11 cellular contexts compared by ENCODE assay signal in genomic region chr22:43891360-43892182, GRCh38. TPM values are rescaled to one million over a fixed set of nuclear protein-coding genes. Genes with fewer than 3 reads are reported as not detected.
A peak's percentile ranks its signal among the peaks of the same experiment; 100 is the strongest.
DNase-seq lines count a peak whose midpoint lies in the region; ATAC-seq and TF ChIP-seq lines count a peak whose summit lies in the region.
"Had no signal": no experiment of that assay in that cellular context is flagged by ENCODE, and none has a peak within 500 bp of the region (broad histone marks: within the 10 kb centered on the region; RNA-seq: fewer than 3 reads in every experiment).

PNPLA5 (minus strand) TSS chr22:43892013; CDS start chr22:43891880, 133 bp downstream.

- no peak within 1 kb of the TSS for H2BK15ac ChIP-seq in mesenchymal stem cell (ENCODE audit: low read depth, poor library complexity, severe bottlenecking)

- H3K36me3 Mint-ChIP-seq in type B pancreatic cell, result no peaks in the 10 kb centered on the region

- no peaks in the 10 kb centered on the region for H3K36me3 ChIP-seq in adipocyte (ENCODE audit: control insufficient read depth, insufficient read depth, low read length, severe bottlenecking)
- H3K36me3 ChIP-seq in mesenchymal stem cell (ENCODE audit: control insufficient read depth in 1 of 2, insufficient read depth in 2 of 2, low read depth in 1 of 2, low read length in 2 of 2), result no peaks in the 10 kb centered on the region
- H3K36me3 ChIP-seq in lower lobe of right lung, result no peaks in the 10 kb centered on the region
- H3K36me3 ChIP-seq: left lung had no signal

- peak within 1 kb of the TSS; percentile 29 for H3K4me2 ChIP-seq in mesenchymal stem cell (ENCODE audit: low read length, poor library complexity, severe bottlenecking)

- H2BK120ac ChIP-seq in mesenchymal stem cell (ENCODE audit: low read depth, low read length), result no peak within 1 kb of the TSS

- intact Hi-C loops in cardiac septum (cut with DNase I), result no loop called here
- intact Hi-C loops in left ventricle myocardium superior (cut with micrococcal nuclease), result no loop called here
- intact Hi-C loops in lower lobe of right lung (cut with DNase I), result no loop called here

- ATAC-seq in left ventricle myocardium superior (no peak), GM19351 (IDR thresholded peaks at IDR 0.05; ENCODE audit: unreplicated experiment) (no peak), lower lobe of right lung (no peak)
- ATAC-seq: left lung had no signal

- H3K4ac ChIP-seq in mesenchymal stem cell (ENCODE audit: low read depth in 1 of 2, low read length in 2 of 2), result no peak within 1 kb of the TSS

- H3K4me3 Mint-ChIP-seq in type B pancreatic cell, result peak within 1 kb of the TSS; percentile 9

- H3K79me1 ChIP-seq in mesenchymal stem cell (replicated peaks; ENCODE audit: low read length, poor library complexity, severe bottlenecking), result no peaks in the 10 kb centered on the region

- H2AFZ ChIP-seq in mesenchymal stem cell (ENCODE audit: low read depth, low read length), result no peak within 1 kb of the TSS

- peak within 1 kb of the TSS in 1 of 2 experiments; percentile 26 for H3K14ac ChIP-seq in mesenchymal stem cell (ENCODE audit: low read length in 2 of 2)

- H2BK5ac ChIP-seq in mesenchymal stem cell (ENCODE audit: low read depth, low read length, poor library complexity, severe bottlenecking), result no peak within 1 kb of the TSS

- no peaks in the 10 kb centered on the region for H3K9me3 ChIP-seq in adipocyte (ENCODE audit: control insufficient read depth, low read length)
- no peaks in the 10 kb centered on the region for H3K9me3 ChIP-seq in mesenchymal stem cell (ENCODE audit: control insufficient read depth, low read length)
- no peaks in the 10 kb centered on the region for H3K9me3 ChIP-seq in lower lobe of right lung
- H3K9me3 ChIP-seq: left lung had no signal

- no peak within 1 kb of the TSS for H2BK12ac ChIP-seq in mesenchymal stem cell (ENCODE audit: low read length in 2 of 2)

- H3K9ac ChIP-seq in adipocyte (ENCODE audit: low read length), result no peak within 1 kb of the TSS
- H3K9ac ChIP-seq in mesenchymal stem cell (ENCODE audit: low read length), result no peak within 1 kb of the TSS

- H4K91ac ChIP-seq in mesenchymal stem cell (ENCODE audit: low read length), result no peak within 1 kb of the TSS

- no peak within 1 kb of the TSS for H3K27ac Mint-ChIP-seq in type B pancreatic cell

- H3K27me3 ChIP-seq in adipocyte (replicated peaks; ENCODE audit: control insufficient read depth, insufficient read depth, low read length) (peaks cover 53% of the 10 kb centered on the region), mesenchymal stem cell (ENCODE audit: control insufficient read depth in 1 of 2, insufficient read depth in 1 of 2, low read length in 2 of 2) (peaks cover 70 to 76% of the 10 kb centered on the region in 2 experiments), lower lobe of right lung (ENCODE audit: low read depth) (peaks cover 75% of the 10 kb centered on the region)

- no peak within 1 kb of the TSS for H3K18ac ChIP-seq in mesenchymal stem cell (ENCODE audit: low read depth in 1 of 2, low read length in 2 of 2)

- WGBS in mesenchymal stem cell, result 5% methylated on average over 70 of the region's 72 CpGs

- peaks cover 83% of the 10 kb centered on the region for H3K27me3 Mint-ChIP-seq in type B pancreatic cell

- H3K27ac ChIP-seq in mesenchymal stem cell (ENCODE audit: low read length, poor library complexity, severe bottlenecking) (no peak within 1 kb of the TSS), lower lobe of right lung (no peak within 1 kb of the TSS)
- H3K27ac ChIP-seq: left lung had no signal

- H3K23ac ChIP-seq in mesenchymal stem cell (ENCODE audit: low read length in 2 of 2), result peak within 1 kb of the TSS in 1 of 2 experiments; percentile 67

- H3K4me3 ChIP-seq in adipocyte (ENCODE audit: low read length) (no peak within 1 kb of the TSS), mesenchymal stem cell (ENCODE audit: insufficient read depth in 1 of 2, low read depth in 1 of 2, low read length in 2 of 2) (peak within 1 kb of the TSS in 1 of 2 experiments; percentile 57), lower lobe of right lung (no peak within 1 kb of the TSS)
- H3K4me3 ChIP-seq: left lung had no signal

- TF ChIP-seq CTCF in type B pancreatic cell (conservative IDR thresholded peaks at IDR 0.05) (no peak), lower lobe of right lung (IDR thresholded peaks at IDR 0.05) (no peak)

- DNase-seq in cardiac septum (ENCODE audit: low spot score), result peak; percentile 43
- DNase-seq in left ventricle myocardium superior, result no peak
- DNase-seq in adipocyte (ENCODE audit: low read depth), result peak; percentile 36
- no peak for DNase-seq in mesenchymal stem cell
- DNase-seq in type B pancreatic cell (ENCODE audit: extremely low spot score, unreplicated experiment), result no peak
- DNase-seq in UCSD-AML1 (lab: John Stamatoyannopoulos, UW; ENCODE audit: unreplicated experiment), result no peak
- DNase-seq in lower lobe of right lung, result no peak
- DNase-seq: cerebellar nuclear complex, left lung, NCI-H226 had no signal

- no peaks in the 10 kb centered on the region for H3K4me1 Mint-ChIP-seq in type B pancreatic cell (ENCODE audit: unreplicated experiment)

- H3K9me3 Mint-ChIP-seq in type B pancreatic cell, result no peaks in the 10 kb centered on the region

- H2AK5ac ChIP-seq in mesenchymal stem cell (ENCODE audit: low read length, severe bottlenecking), result no peak within 1 kb of the TSS

- H3K4me1 ChIP-seq in adipocyte (ENCODE audit: control insufficient read depth, insufficient read depth, low read length) (no peaks in the 10 kb centered on the region), mesenchymal stem cell (ENCODE audit: control insufficient read depth, insufficient read depth, low read depth, low read length) (peaks cover 15% of the 10 kb centered on the region), lower lobe of right lung (peaks cover 7% of the 10 kb centered on the region)

- no peak within 1 kb of the TSS for H4K8ac ChIP-seq in mesenchymal stem cell (ENCODE audit: low read length)

RNA-seq across cellular contexts. Expression of gene PNPLA5, which starts in this region (rescaled TPM):
- total RNA-seq in cardiac septum (not detected), left ventricle myocardium superior (not detected), type B pancreatic cell (ENCODE audit: low replicate concordance) (not detected in 2 replicates), lower lobe of right lung (not detected)
- polyA plus RNA-seq in mesenchymal stem cell (2013, experiment 1 of 2), result not detected
- polyA plus RNA-seq in mesenchymal stem cell (2013, experiment 2 of 2), result not detected
- total RNA-seq: left lung had no signal

Comparison
In these comparisons a context has a peak if more than half of its experiments do, and no peak if none do; other contexts are left out.
1. Peak in DNase-seq in cardiac septum; RNA of the gene not detected or under 1 TPM.